In genomic region chr10:3889961-3890522, GRCh38 we compare ENCODE assay signal across 10 cellular contexts.
A peak's percentile ranks its signal among the peaks of the same experiment; 100 is the strongest.
DNase-seq lines count a peak whose midpoint lies in the region.
"Had no signal": no experiment of that assay in that cellular context is flagged by ENCODE, and none has a peak within 500 bp of the region (broad histone marks: within the 10 kb centered on the region; RNA-seq: fewer than 3 reads in every experiment).

No MANE protein-coding gene starts in this region.

- DNase-seq in GM03348 (ENCODE audit: low spot score) = peak; percentile 39
- peak; percentile 55 for DNase-seq in SK-MEL-5 (ENCODE audit: low read depth, low spot score)
- peak; percentile 21 for DNase-seq in fibroblast of gingiva (ENCODE audit: low read depth)
- DNase-seq in renal cortical epithelial cell (ENCODE audit: low read depth) = peak; percentile 100
- DNase-seq in NCI-H2227 (lab: John Stamatoyannopoulos, UW; ENCODE audit: unreplicated experiment) = no peak
- DNase-seq in NCI-H146 treated with DMSO at 0.1 percent for 48 hours (lab: John Stamatoyannopoulos, UW; ENCODE audit: unreplicated experiment) = no peak
- no peak for DNase-seq in activated CD4-positive, alpha-beta T cell treated with anti-CD3 and anti-CD28 coated beads for 4 hours
- DNase-seq in MV-4-11 (lab: John Stamatoyannopoulos, UW) = no peak
- DNase-seq: left ventricle myocardium superior, NCI-H526 treated with DMSO at 0.1 percent for 48 hours had no signal

- in situ Hi-C loops in SK-MEL-5 (cut with HindIII; ENCODE audit: low pct_unique_long_range_greater_than_20kb, low sequenced_read_pairs) = no loop called here

Comparison
In these comparisons a context has a peak if more than half of its experiments do, and no peak if none do; other contexts are left out.
1. DNase-seq: peak in GM03348 (single experiment), SK-MEL-5 (single experiment), fibroblast of gingiva (single experiment) and renal cortical epithelial cell (single experiment); none in NCI-H2227 (single experiment), NCI-H146 treated with DMSO at 0.1 percent for 48 hours (single experiment), activated CD4-positive, alpha-beta T cell treated with anti-CD3 and anti-CD28 coated beads for 4 hours (0 of 2) and MV-4-11 (single experiment).